ENCODE assay signal across 8 cellular contexts in the genomic region with DNA sequence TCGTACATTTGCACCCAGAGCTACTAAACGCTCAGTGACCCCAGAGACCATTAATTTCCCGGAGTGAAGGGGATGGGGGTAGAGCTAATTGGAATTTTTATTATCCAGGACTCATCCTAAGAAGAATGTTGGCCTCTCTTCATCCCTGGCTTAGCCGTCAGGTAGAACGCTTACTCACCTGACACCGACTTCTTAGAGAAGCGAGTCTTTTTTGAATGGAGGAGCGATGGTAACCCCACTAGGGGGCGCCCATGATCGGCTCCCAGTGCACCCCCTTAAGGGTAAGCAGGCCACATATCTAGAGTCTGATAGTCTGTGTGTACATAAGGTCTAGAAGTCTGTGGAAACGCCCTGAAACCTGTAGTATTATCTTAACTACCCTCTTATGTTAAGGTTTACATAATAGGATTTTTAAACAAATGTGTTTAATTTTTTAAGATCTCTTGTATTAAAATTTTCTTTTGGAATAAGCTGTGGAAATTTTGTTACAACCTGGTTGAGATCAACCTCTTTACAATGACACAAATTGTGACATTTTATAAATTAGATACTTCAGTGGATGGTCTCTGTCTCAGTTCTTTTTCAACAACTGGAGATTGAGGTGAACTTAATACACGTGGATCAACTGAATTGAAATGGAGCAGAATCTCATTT.
DNase-seq lines count a peak whose midpoint lies in the region; ATAC-seq and TF ChIP-seq lines count a peak whose summit lies in the region.

No MANE protein-coding gene starts in this region.

- H3K9me3 Mint-ChIP-seq in activated CD4-positive, alpha-beta memory T cell treated with anti-CD3 and anti-CD28 coated beads, Interleukin-2, amount 10 ng/mL, durations not matched to agents 7 days and 5 days, result peaks cover under 1% of the 10 kb centered on the region
- H3K9me3 Mint-ChIP-seq in naive thymus-derived CD8-positive, alpha-beta T cell, result no peaks in the 10 kb centered on the region

- peak; percentile 72 for DNase-seq in DMS 273 (lab: John Stamatoyannopoulos, UW; ENCODE audit: unreplicated experiment)
- no peak for DNase-seq in DMS 273 treated with DMSO at 0.1 percent for 48 hours (lab: John Stamatoyannopoulos, UW)
- peak; percentile 65 for DNase-seq in NCI-H748 (lab: John Stamatoyannopoulos, UW; ENCODE audit: unreplicated experiment)
- DNase-seq in activated CD4-positive, alpha-beta memory T cell treated with anti-CD3 and anti-CD28 coated beads, Interleukin-2, amount 10 ng/mL, durations not matched to agents 7 days and 5 days, result peak; percentile 76
- DNase-seq in epithelial cell of proximal tubule (ENCODE audit: low read depth), result no peak
- peak in 8 of 10 donors; percentile 14 to 39 (median 24) for DNase-seq in naive thymus-derived CD8-positive, alpha-beta T cell
- peak in 31 of 49 donors; percentile 8 to 70 (median 33) for DNase-seq in substantia nigra (lab: John Stamatoyannopoulos, UW)

- CTCF ChIA-PET in activated CD4-positive, alpha-beta memory T cell treated with anti-CD3 and anti-CD28 coated beads, Interleukin-2, amount 10 ng/mL, durations not matched to agents 7 days and 5 days (lab: Charles Lee), result interaction anchor here (0.5 to 2.6 kb wide), 14 partner anchors 13 to 478 kb away, joined by 3 to 20 read pairs (median 4); no protein-coding TSS in a partner anchor

- H3K4me3 ChIP-seq in epithelial cell of proximal tubule (ENCODE audit: low read depth, low read length), result no peak overlapping the region

- POLR2A ChIA-PET in activated CD4-positive, alpha-beta memory T cell treated with anti-CD3 and anti-CD28 coated beads, Interleukin-2, amount 10 ng/mL, durations not matched to agents 7 days and 5 days (lab: Charles Lee), result interaction anchor here (0.7 to 3.2 kb wide), 3 partner anchors 34 to 229 kb away, joined by 3 to 13 read pairs (median 4); a partner anchor contains a TSS
- POLR2A ChIA-PET in naive thymus-derived CD8-positive, alpha-beta T cell (lab: Charles Lee), result no interaction called here

- peak; percentile 92 for TF ChIP-seq CTCF in epithelial cell of proximal tubule (conservative IDR thresholded peaks at IDR 0.05; ENCODE audit: low read depth, low read length)

- no peak overlapping the region for H3K27ac ChIP-seq in substantia nigra (ENCODE audit: low read depth, low read length, poor library complexity, severe bottlenecking)

- ATAC-seq in naive thymus-derived CD8-positive, alpha-beta T cell, result peak in 1 of 2 donors; percentile 32
- no peak for ATAC-seq in HG02588 (IDR thresholded peaks at IDR 0.05; ENCODE audit: unreplicated experiment)

- H3K27ac Mint-ChIP-seq in activated CD4-positive, alpha-beta memory T cell treated with anti-CD3 and anti-CD28 coated beads, Interleukin-2, amount 10 ng/mL, durations not matched to agents 7 days and 5 days, result no peak overlapping the region
- peak overlapping the region in 2 of 10 donors; percentile 39 to 56 for H3K27ac Mint-ChIP-seq in naive thymus-derived CD8-positive, alpha-beta T cell

- H3K36me3 Mint-ChIP-seq in activated CD4-positive, alpha-beta memory T cell treated with anti-CD3 and anti-CD28 coated beads, Interleukin-2, amount 10 ng/mL, durations not matched to agents 7 days and 5 days (ENCODE audit: low read depth), result peaks cover 21% of the 10 kb centered on the region
- peaks cover 0 to 4% (median 2%) of the 10 kb centered on the region in 3 donors for H3K36me3 Mint-ChIP-seq in naive thymus-derived CD8-positive, alpha-beta T cell

- peaks cover 19% of the 10 kb centered on the region for H3K4me1 Mint-ChIP-seq in activated CD4-positive, alpha-beta memory T cell treated with anti-CD3 and anti-CD28 coated beads, Interleukin-2, amount 10 ng/mL, durations not matched to agents 7 days and 5 days
- H3K4me1 Mint-ChIP-seq in naive thymus-derived CD8-positive, alpha-beta T cell, result peaks cover 6 to 26% (median 10%) of the 10 kb centered on the region in 4 donors

- H3K27me3 Mint-ChIP-seq in activated CD4-positive, alpha-beta memory T cell treated with anti-CD3 and anti-CD28 coated beads, Interleukin-2, amount 10 ng/mL, durations not matched to agents 7 days and 5 days, result no peaks in the 10 kb centered on the region
- peaks cover 0 to 1% (median 0%) of the 10 kb centered on the region in 5 donors for H3K27me3 Mint-ChIP-seq in naive thymus-derived CD8-positive, alpha-beta T cell

- H3K4me3 Mint-ChIP-seq in activated CD4-positive, alpha-beta memory T cell treated with anti-CD3 and anti-CD28 coated beads, Interleukin-2, amount 10 ng/mL, durations not matched to agents 7 days and 5 days, result no peak overlapping the region
- H3K4me3 Mint-ChIP-seq in naive thymus-derived CD8-positive, alpha-beta T cell, result peak overlapping the region in 1 of 10 donors; percentile 19

Comparison
In these comparisons a context has a peak if more than half of its experiments do, and no peak if none do; other contexts are left out.
1. DNase-seq: peak in DMS 273 (single experiment), NCI-H748 (single experiment), activated CD4-positive, alpha-beta memory T cell treated with anti-CD3 and anti-CD28 coated beads, Interleukin-2, amount 10 ng/mL, durations not matched to agents 7 days and 5 days (single experiment), naive thymus-derived CD8-positive, alpha-beta T cell (8 of 10) and substantia nigra (31 of 49); none in DMS 273 treated with DMSO at 0.1 percent for 48 hours (single experiment) and epithelial cell of proximal tubule (single experiment).